ENCODE assay signal across 11 cellular contexts in genomic region chr11:17846852-17847453, GRCh38.
A peak's percentile ranks its signal among the peaks of the same experiment; 100 is the strongest.
DNase-seq lines count a peak whose midpoint lies in the region; TF ChIP-seq lines count a peak whose summit lies in the region.
"Had no signal": no experiment of that assay in that cellular context is flagged by ENCODE, and none has a peak within 500 bp of the region (broad histone marks: within the 10 kb centered on the region; RNA-seq: fewer than 3 reads in every experiment).

No MANE protein-coding gene starts in this region.

- H3K4me1 Mint-ChIP-seq in brain, result peaks cover 39% of the 10 kb centered on the region
- H3K4me1 Mint-ChIP-seq in activated T-helper 1 cell treated with anti-CD3 and anti-CD28 coated beads, Interleukin-12 subunit alpha, Interleukin-12 subunit beta, Interleukin-2, Interleukin-4 antibody, amounts not matched to agents 30 ng/mL and 10 ng/mL and 1 ng/mL, durations not matched to agents 14 hours and 24 hours and 36 hours (ENCODE audit: low read depth), result no peaks in the 10 kb centered on the region

- H3K36me3 Mint-ChIP-seq in brain, result no peaks in the 10 kb centered on the region
- H3K36me3 Mint-ChIP-seq in activated T-helper 1 cell treated with anti-CD3 and anti-CD28 coated beads, Interleukin-12 subunit alpha, Interleukin-12 subunit beta, Interleukin-2, Interleukin-4 antibody, amounts not matched to agents 30 ng/mL and 10 ng/mL and 1 ng/mL, durations not matched to agents 14 hours and 24 hours and 36 hours (ENCODE audit: low read depth), result peaks cover 3% of the 10 kb centered on the region

- TF ChIP-seq CTCF in AG09309 (IDR thresholded peaks at IDR 0.05; ENCODE audit: control insufficient read depth, insufficient read depth, low read depth, low read length, missing control alignments) (peak; percentile 39), brain (conservative IDR thresholded peaks at IDR 0.05) (peak; percentile 39 to 44)

- no peaks in the 10 kb centered on the region for H3K9me3 Mint-ChIP-seq in brain
- H3K9me3 Mint-ChIP-seq in activated T-helper 1 cell treated with anti-CD3 and anti-CD28 coated beads, Interleukin-12 subunit alpha, Interleukin-12 subunit beta, Interleukin-2, Interleukin-4 antibody, amounts not matched to agents 30 ng/mL and 10 ng/mL and 1 ng/mL, durations not matched to agents 14 hours and 24 hours and 36 hours, result no peaks in the 10 kb centered on the region

- H3K27ac Mint-ChIP-seq in brain, result peak overlapping the region in 3 of 5 experiments; percentile 49 to 86 (median 72)
- no peak overlapping the region for H3K27ac Mint-ChIP-seq in activated T-helper 1 cell treated with anti-CD3 and anti-CD28 coated beads, Interleukin-12 subunit alpha, Interleukin-12 subunit beta, Interleukin-2, Interleukin-4 antibody, amounts not matched to agents 30 ng/mL and 10 ng/mL and 1 ng/mL, durations not matched to agents 14 hours and 24 hours and 36 hours

- no peak overlapping the region for H3K4me3 ChIP-seq in AG09309 (ENCODE audit: control insufficient read depth, low read depth, low read length)
- H3K4me3 ChIP-seq: pancreas had no signal

- intact Hi-C loops in activated T-helper 1 cell treated with anti-CD3 and anti-CD28 coated beads, Interleukin-12 subunit alpha, Interleukin-12 subunit beta, Interleukin-2, Interleukin-4 antibody, amounts not matched to agents 30 ng/mL and 10 ng/mL and 1 ng/mL, durations not matched to agents 14 hours and 24 hours and 36 hours (cut with micrococcal nuclease), result no loop called here

- no peaks in the 10 kb centered on the region for H3K27me3 Mint-ChIP-seq in brain
- no peaks in the 10 kb centered on the region for H3K27me3 Mint-ChIP-seq in activated T-helper 1 cell treated with anti-CD3 and anti-CD28 coated beads, Interleukin-12 subunit alpha, Interleukin-12 subunit beta, Interleukin-2, Interleukin-4 antibody, amounts not matched to agents 30 ng/mL and 10 ng/mL and 1 ng/mL, durations not matched to agents 14 hours and 24 hours and 36 hours (ENCODE audit: insufficient read depth)

- DNase-seq in AG09309 (ENCODE audit: low read depth) (no peak), HT-29 (ENCODE audit: low spot score) (peak; percentile 12), islet precursor cell (peak; percentile 59), NOMO-1 (lab: John Stamatoyannopoulos, UW; ENCODE audit: unreplicated experiment in 2 of 2) (no peak), pons (ENCODE audit: low spot score) (no peak)
- DNase-seq in activated T-helper 1 cell treated with anti-CD3 and anti-CD28 coated beads, Interleukin-12 subunit alpha, Interleukin-12 subunit beta, Interleukin-2, Interleukin-4 antibody, amounts not matched to agents 30 ng/mL and 10 ng/mL and 1 ng/mL, durations not matched to agents 14 hours and 24 hours and 36 hours (ENCODE audit: low spot score), result no peak
- DNase-seq in stimulated activated CD4-positive, alpha-beta T cell treated with anti-CD3 and anti-CD28 coated beads, Interleukin-2, amount 100 ng/mL, for 48 hours, result no peak
- DNase-seq: activated gamma-delta T cell treated with Interleukin-2 at 50 U/mL for 16 hours, DMS79 treated with DMSO at 0.1 percent for 48 hours, pancreas had no signal

- H3K4me3 Mint-ChIP-seq in brain, result no peak overlapping the region
- no peak overlapping the region for H3K4me3 Mint-ChIP-seq in activated T-helper 1 cell treated with anti-CD3 and anti-CD28 coated beads, Interleukin-12 subunit alpha, Interleukin-12 subunit beta, Interleukin-2, Interleukin-4 antibody, amounts not matched to agents 30 ng/mL and 10 ng/mL and 1 ng/mL, durations not matched to agents 14 hours and 24 hours and 36 hours

Comparison
In these comparisons a context has a peak if more than half of its experiments do, and no peak if none do; other contexts are left out.
1. DNase-seq: peak in HT-29 (single experiment) and islet precursor cell (single experiment); none in AG09309 (single experiment), activated T-helper 1 cell treated with anti-CD3 and anti-CD28 coated beads, Interleukin-12 subunit alpha, Interleukin-12 subunit beta, Interleukin-2, Interleukin-4 antibody, amounts not matched to agents 30 ng/mL and 10 ng/mL and 1 ng/mL, durations not matched to agents 14 hours and 24 hours and 36 hours (single experiment), stimulated activated CD4-positive, alpha-beta T cell treated with anti-CD3 and anti-CD28 coated beads, Interleukin-2, amount 100 ng/mL, for 48 hours (0 of 2), NOMO-1 (0 of 2) and pons (single experiment).